Comparison of ENCODE assay signal across 21 cellular contexts in genomic region chr10:19570991-19571390, GRCh38.
"Had no signal": no experiment of that assay in that cellular context is flagged by ENCODE, and none has a peak within 500 bp of the region (broad histone marks: within the 10 kb centered on the region; RNA-seq: fewer than 3 reads in every experiment).

No MANE protein-coding gene starts in this region.

- ATAC-seq: activated T-helper 17 cell treated with anti-CD3 and anti-CD28 coated beads, Interleukin-2, amount 50 U/mL, for 72 hours; left colon; lower lobe of right lung; natural killer cell treated with Interleukin-12 subunit alpha and Interleukin-12 subunit beta and Interleukin-15 and Interleukin-18, amount 100 ng/mL, for 72 hours; stimulated activated naive CD8-positive, alpha-beta T cell treated with anti-CD3 and anti-CD28 coated beads, Interleukin-15, Interleukin-2, amounts not matched to agents 100 U/mL and 50 U/mL, for 24 hours had no signal

- DNase-seq: activated B cell treated with CpG ODN at 0.5 μM for 24 hours; activated CD4-positive, alpha-beta memory T cell treated with anti-CD3 and anti-CD28 coated beads for 36 hours; activated CD4-positive, alpha-beta T cell treated with anti-CD3 and anti-CD28 coated beads for 4 hours; activated naive CD4-positive, alpha-beta T cell; activated naive CD8-positive, alpha-beta T cell treated with anti-CD3 and anti-CD28 coated beads, Interleukin-2, amount 10 ng/mL, durations not matched to agents 7 days and 5 days; activated T-cell treated with anti-CD3 and anti-CD28 coated beads for 4 hours; brain microvascular endothelial cell; central memory CD4-positive, alpha-beta T cell; heart right ventricle; left colon; lower lobe of right lung; retina; stimulated activated naive CD8-positive, alpha-beta T cell treated with anti-CD3 and anti-CD28 coated beads, Interleukin-15, Interleukin-2, amounts not matched to agents 100 U/mL and 50 U/mL, for 24 hours; substantia nigra; T-helper 1 cell; T-helper 9 cell; upper lobe of left lung had no signal

- H3K4me1 ChIP-seq: lower lobe of right lung, upper lobe of left lung had no signal

- H3K9me3 ChIP-seq: heart right ventricle, lower lobe of right lung, upper lobe of left lung had no signal

- H3K36me3 ChIP-seq: brain microvascular endothelial cell, heart right ventricle, lower lobe of right lung, upper lobe of left lung had no signal

- H3K27me3 ChIP-seq: brain microvascular endothelial cell, heart right ventricle, upper lobe of left lung had no signal

- H3K27ac ChIP-seq: brain microvascular endothelial cell, coronary artery, heart right ventricle, lower lobe of right lung, upper lobe of left lung had no signal

- H3K4me3 ChIP-seq: coronary artery, heart right ventricle, lower lobe of right lung, skin epidermis, upper lobe of left lung had no signal
